ENCODE assay signal across 2 cellular contexts in the genomic region with DNA sequence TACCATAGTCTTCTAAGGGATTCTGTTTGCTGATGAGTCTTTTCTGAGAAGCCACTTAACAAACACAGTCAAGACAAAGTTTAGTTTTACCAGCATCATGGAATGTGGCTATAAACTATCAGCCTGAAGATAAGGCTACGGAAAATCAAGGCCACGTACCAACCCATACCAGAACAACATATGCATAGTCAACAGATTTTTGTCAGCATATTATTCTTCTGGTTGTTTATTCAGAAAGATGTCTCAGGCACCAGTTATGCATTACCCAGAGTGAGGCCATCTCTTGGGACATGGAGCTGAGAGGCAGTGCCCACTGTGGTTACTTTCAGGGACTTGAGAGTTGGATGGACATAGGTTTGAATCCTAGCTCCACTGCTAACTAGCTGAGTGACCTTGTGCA.
TF ChIP-seq lines count a peak whose summit lies in the region.

No MANE protein-coding gene starts in this region.

TF ChIP-seq in HepG2, 621 proteins besides CTCF, POLR2A, EP300 and RAD21:
- TF ChIP-seq MAFF (IDR thresholded peaks at IDR 0.05; ENCODE audit: low read depth, low read length) (peak; percentile 31; the same call in 1 of the 2 replicates), MAFK (conservative IDR thresholded peaks at IDR 0.05 in 1 of 2, IDR thresholded peaks at IDR 0.05 in 1 of 2; ENCODE audit: low read length in 2 of 2) (peak in 1 of 2 experiments; percentile 55; a peak in 2 of 4 replicates)
- TF ChIP-seq, protein P1, sequence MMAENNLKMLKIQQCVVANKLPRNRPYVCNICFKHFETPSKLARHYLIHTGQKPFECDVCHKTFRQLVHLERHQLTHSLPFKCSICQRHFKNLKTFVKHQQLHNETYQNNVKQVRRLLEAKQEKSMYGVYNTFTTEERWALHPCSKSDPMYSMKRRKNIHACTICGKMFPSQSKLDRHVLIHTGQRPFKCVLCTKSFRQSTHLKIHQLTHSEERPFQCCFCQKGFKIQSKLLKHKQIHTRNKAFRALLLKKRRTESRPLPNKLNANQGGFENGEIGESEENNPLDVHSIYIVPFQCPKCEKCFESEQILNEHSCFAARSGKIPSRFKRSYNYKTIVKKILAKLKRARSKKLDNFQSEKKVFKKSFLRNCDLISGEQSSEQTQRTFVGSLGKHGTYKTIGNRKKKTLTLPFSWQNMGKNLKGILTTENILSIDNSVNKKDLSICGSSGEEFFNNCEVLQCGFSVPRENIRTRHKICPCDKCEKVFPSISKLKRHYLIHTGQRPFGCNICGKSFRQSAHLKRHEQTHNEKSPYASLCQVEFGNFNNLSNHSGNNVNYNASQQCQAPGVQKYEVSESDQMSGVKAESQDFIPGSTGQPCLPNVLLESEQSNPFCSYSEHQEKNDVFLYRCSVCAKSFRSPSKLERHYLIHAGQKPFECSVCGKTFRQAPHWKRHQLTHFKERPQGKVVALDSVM (CRISPR knock-in tag; IDR thresholded peaks at IDR 0.05), result no peak

TF ChIP-seq in K562, 482 proteins besides CTCF, POLR2A, EP300 and RAD21:
- TF ChIP-seq, protein P2, sequence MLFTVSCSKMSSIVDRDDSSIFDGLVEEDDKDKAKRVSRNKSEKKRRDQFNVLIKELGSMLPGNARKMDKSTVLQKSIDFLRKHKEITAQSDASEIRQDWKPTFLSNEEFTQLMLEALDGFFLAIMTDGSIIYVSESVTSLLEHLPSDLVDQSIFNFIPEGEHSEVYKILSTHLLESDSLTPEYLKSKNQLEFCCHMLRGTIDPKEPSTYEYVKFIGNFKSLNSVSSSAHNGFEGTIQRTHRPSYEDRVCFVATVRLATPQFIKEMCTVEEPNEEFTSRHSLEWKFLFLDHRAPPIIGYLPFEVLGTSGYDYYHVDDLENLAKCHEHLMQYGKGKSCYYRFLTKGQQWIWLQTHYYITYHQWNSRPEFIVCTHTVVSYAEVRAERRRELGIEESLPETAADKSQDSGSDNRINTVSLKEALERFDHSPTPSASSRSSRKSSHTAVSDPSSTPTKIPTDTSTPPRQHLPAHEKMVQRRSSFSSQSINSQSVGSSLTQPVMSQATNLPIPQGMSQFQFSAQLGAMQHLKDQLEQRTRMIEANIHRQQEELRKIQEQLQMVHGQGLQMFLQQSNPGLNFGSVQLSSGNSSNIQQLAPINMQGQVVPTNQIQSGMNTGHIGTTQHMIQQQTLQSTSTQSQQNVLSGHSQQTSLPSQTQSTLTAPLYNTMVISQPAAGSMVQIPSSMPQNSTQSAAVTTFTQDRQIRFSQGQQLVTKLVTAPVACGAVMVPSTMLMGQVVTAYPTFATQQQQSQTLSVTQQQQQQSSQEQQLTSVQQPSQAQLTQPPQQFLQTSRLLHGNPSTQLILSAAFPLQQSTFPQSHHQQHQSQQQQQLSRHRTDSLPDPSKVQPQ (CRISPR knock-in tag; IDR thresholded peaks at IDR 0.05; ENCODE audit: borderline replicate concordance), result no peak
- TF ChIP-seq ZNF316 (IDR thresholded peaks at IDR 0.05) (0 out of 2 replicates have a peak, but pooled peaks have one; percentile 32), ZNF830 (CRISPR knock-in tag; IDR thresholded peaks at IDR 0.05) (no peak), ZNF41 (CRISPR knock-in tag; conservative IDR thresholded peaks at IDR 0.05) (no peak)
- TF ChIP-seq, protein P3, sequence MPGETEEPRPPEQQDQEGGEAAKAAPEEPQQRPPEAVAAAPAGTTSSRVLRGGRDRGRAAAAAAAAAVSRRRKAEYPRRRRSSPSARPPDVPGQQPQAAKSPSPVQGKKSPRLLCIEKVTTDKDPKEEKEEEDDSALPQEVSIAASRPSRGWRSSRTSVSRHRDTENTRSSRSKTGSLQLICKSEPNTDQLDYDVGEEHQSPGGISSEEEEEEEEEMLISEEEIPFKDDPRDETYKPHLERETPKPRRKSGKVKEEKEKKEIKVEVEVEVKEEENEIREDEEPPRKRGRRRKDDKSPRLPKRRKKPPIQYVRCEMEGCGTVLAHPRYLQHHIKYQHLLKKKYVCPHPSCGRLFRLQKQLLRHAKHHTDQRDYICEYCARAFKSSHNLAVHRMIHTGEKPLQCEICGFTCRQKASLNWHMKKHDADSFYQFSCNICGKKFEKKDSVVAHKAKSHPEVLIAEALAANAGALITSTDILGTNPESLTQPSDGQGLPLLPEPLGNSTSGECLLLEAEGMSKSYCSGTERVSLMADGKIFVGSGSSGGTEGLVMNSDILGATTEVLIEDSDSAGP (CRISPR knock-in tag; IDR thresholded peaks at IDR 0.05), result no peak
- TF ChIP-seq, protein P4, sequence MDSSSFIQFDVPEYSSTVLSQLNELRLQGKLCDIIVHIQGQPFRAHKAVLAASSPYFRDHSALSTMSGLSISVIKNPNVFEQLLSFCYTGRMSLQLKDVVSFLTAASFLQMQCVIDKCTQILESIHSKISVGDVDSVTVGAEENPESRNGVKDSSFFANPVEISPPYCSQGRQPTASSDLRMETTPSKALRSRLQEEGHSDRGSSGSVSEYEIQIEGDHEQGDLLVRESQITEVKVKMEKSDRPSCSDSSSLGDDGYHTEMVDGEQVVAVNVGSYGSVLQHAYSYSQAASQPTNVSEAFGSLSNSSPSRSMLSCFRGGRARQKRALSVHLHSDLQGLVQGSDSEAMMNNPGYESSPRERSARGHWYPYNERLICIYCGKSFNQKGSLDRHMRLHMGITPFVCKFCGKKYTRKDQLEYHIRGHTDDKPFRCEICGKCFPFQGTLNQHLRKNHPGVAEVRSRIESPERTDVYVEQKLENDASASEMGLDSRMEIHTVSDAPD (CRISPR knock-in tag; IDR thresholded peaks at IDR 0.05), result no peak
TF ChIP-seq in K562: peak in this region for 1.
